Comparison of ENCODE assay signal across 8 cellular contexts in the genomic region with DNA sequence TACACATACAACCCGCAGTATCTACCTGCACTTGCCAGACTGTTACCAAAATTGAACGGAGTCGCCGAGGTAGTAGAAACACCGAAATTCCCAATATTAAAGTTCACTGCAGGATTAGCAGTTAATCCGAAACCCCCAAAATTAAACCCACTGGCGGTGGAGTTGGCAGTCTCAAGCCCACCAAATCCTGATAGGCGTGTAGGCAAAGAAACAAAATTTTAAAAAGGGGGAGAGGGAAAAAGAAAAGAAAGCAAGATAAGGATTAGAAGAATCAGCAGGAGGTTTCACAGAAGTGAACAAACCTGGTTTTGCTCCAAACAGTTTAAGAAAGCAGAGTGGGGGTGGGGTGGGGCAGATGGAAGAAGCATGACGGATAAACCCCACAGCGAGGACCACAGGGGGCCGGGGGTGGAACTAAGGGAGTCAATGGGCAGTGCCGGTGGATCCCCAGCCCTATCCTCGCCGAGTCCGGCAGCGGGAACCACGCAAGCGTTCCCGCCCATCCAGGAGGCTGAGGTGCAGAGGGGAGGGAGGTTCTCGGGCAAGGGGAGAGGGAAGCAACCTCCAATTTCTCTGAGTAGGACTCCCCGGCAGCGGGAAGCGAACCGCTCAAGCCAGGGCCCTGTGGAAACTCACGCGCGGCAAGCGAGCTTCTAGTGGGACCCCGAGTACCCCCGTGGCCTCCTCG. TPM values are rescaled to one million over a fixed set of nuclear protein-coding genes. Genes with fewer than 3 reads are reported as not detected.
A peak's percentile ranks its signal among the peaks of the same experiment; 100 is the strongest.
DNase-seq lines count a peak whose midpoint lies in the region; ATAC-seq and TF ChIP-seq lines count a peak whose summit lies in the region.

No MANE protein-coding gene starts in this region.

- DNase-seq in DMS 273 treated with DMSO at 0.1 percent for 48 hours (lab: John Stamatoyannopoulos, UW) (peak; percentile 67), HuH-7 (ENCODE audit: low spot score) (peak; percentile 69), Panc1 (ENCODE audit: low read depth, low spot score) (peak; percentile 1), foreskin melanocyte (peak; percentile 58), upper lobe of right lung (peak; percentile 80)
- DNase-seq in activated effector memory CD4-positive, alpha-beta T cell treated with anti-CD3 and anti-CD28 coated beads, Interleukin-2, amount 50 U/mL, for 16 hours: peak; percentile 77

- POLR2A ChIA-PET in Panc1 (lab: Charles Lee): no interaction called here

- CTCF ChIA-PET in Panc1 (lab: Charles Lee): no interaction called here

- TF ChIP-seq CTCF in Panc1 (IDR thresholded peaks at IDR 0.05): no peak
- no peak for TF ChIP-seq CTCF in neutrophil (IDR thresholded peaks at IDR 0.05)
- no peak for TF ChIP-seq CTCF in upper lobe of right lung (IDR thresholded peaks at IDR 0.05)

- H3K36me3 ChIP-seq in Panc1 (ENCODE audit: control insufficient read depth, insufficient read depth, low read length): peaks cover 12% of the 10 kb centered on the region
- H3K36me3 ChIP-seq in neutrophil: peaks cover 3% of the 10 kb centered on the region
- peaks cover 17% of the 10 kb centered on the region for H3K36me3 ChIP-seq in upper lobe of right lung

- ATAC-seq in GM21528 (IDR thresholded peaks at IDR 0.05; ENCODE audit: low FRiP score, unreplicated experiment): peak; percentile 25
- ATAC-seq in Panc1: peak; percentile 95
- peak; percentile 81 for ATAC-seq in upper lobe of right lung

- no TSS peak for BruUV-seq in Panc1 (replicated peaks; lab: Mats Ljungman, UMichigan)

- intact Hi-C loops in Panc1 (cut with micrococcal nuclease; ENCODE audit: unreplicated experiment) (no loop called here), upper lobe of right lung (cut with DNase I) (no loop called here)

- H3K4me3 ChIP-seq in Panc1 (ENCODE audit: low read depth in 2 of 2, low read length in 2 of 2): peak overlapping the region; percentile 79 to 86
- H3K4me3 ChIP-seq in neutrophil (ENCODE audit: low read depth in 1 of 2, low read length in 1 of 2): peak overlapping the region; percentile 78 to 93
- peak overlapping the region; percentile 88 for H3K4me3 ChIP-seq in upper lobe of right lung

- in situ Hi-C loops in Panc1 (cut with HindIII; ENCODE audit: low pct_unique_long_range_greater_than_20kb, low sequenced_read_pairs): no loop called here

- peaks cover 3% of the 10 kb centered on the region; the same call in 1 of the 2 replicates for H3K4me1 ChIP-seq in Panc1 (ENCODE audit: control insufficient read depth, insufficient read depth, low read length)
- H3K4me1 ChIP-seq in neutrophil (ENCODE audit: control insufficient read depth in 1 of 2, insufficient read depth in 1 of 2, low read depth in 1 of 2, low read length in 1 of 2): peaks cover 9 to 11% of the 10 kb centered on the region in 2 experiments
- H3K4me1 ChIP-seq in upper lobe of right lung: peaks cover 25% of the 10 kb centered on the region

- H3K27ac ChIP-seq in Panc1 (ENCODE audit: low read length): peak overlapping the region; percentile 97
- H3K27ac ChIP-seq in neutrophil: peak overlapping the region; percentile 81
- peak overlapping the region; percentile 94 for H3K27ac ChIP-seq in upper lobe of right lung

- H3K9me3 ChIP-seq in Panc1 (ENCODE audit: control insufficient read depth, insufficient read depth, low read depth, low read length) (no peaks in the 10 kb centered on the region), neutrophil (no peaks in the 10 kb centered on the region), upper lobe of right lung (no peaks in the 10 kb centered on the region)

- H3K27me3 ChIP-seq in Panc1 (ENCODE audit: control insufficient read depth, insufficient read depth, low read length) (no peaks in the 10 kb centered on the region), neutrophil (no peaks in the 10 kb centered on the region), upper lobe of right lung (no peaks in the 10 kb centered on the region)

RNA-seq across cellular contexts. Expression of a gene that starts 0.6 kb away (rescaled TPM):
- 32.1 TPM for total RNA-seq in Panc1 (2021; ENCODE audit: unreplicated experiment)
- 15.5 TPM for polyA plus RNA-seq in Panc1 (2012; ENCODE audit: insufficient read length)
- 38.2 TPM for total RNA-seq in upper lobe of right lung

Comparison
In these comparisons a context has a peak if more than half of its experiments do, and no peak if none do; other contexts are left out.
1. Peak in every context shown above with its lines: DNase-seq, ATAC-seq, H3K4me3 ChIP-seq and H3K27ac ChIP-seq.
2. DNase-seq: peak in every context shown above with its lines; median percentile 80 in upper lobe of right lung; 77 in activated effector memory CD4-positive, alpha-beta T cell treated with anti-CD3 and anti-CD28 coated beads, Interleukin-2, amount 50 U/mL, for 16 hours; 69 in HuH-7; 67 in DMS 273 treated with DMSO at 0.1 percent for 48 hours; 58 in foreskin melanocyte; 1 in Panc1.
3. ATAC-seq: peak in every context shown above with its lines; median percentile 95 in Panc1; 81 in upper lobe of right lung; 25 in GM21528.